In genomic region chr15:29115093-29115991, GRCh38 we compare ENCODE assay signal across 9 cellular contexts.
DNase-seq lines count a peak whose midpoint lies in the region; ATAC-seq and TF ChIP-seq lines count a peak whose summit lies in the region.
"Had no signal": no experiment of that assay in that cellular context is flagged by ENCODE, and none has a peak within 500 bp of the region (broad histone marks: within the 10 kb centered on the region; RNA-seq: fewer than 3 reads in every experiment).

No MANE protein-coding gene starts in this region.

- peak; percentile 20 to 29 for TF ChIP-seq CTCF in left lung (IDR thresholded peaks at IDR 0.05)
- peak; percentile 80 for TF ChIP-seq CTCF in type B pancreatic cell (conservative IDR thresholded peaks at IDR 0.05)

- ATAC-seq in left lung (peak; percentile 38), HG03045 (IDR thresholded peaks at IDR 0.05; ENCODE audit: unreplicated experiment) (no peak), GM18867 (IDR thresholded peaks at IDR 0.05; ENCODE audit: unreplicated experiment) (no peak)

- no peaks in the 10 kb centered on the region for H3K36me3 ChIP-seq in left lung

- H3K4me3 Mint-ChIP-seq in type B pancreatic cell: peak overlapping the region; percentile 79

- peak overlapping the region; percentile 43 for H3K27ac Mint-ChIP-seq in type B pancreatic cell

- H3K4me1 ChIP-seq in left lung: peaks cover 0 to 6% of the 10 kb centered on the region in 2 donors

- H3K27me3 Mint-ChIP-seq in type B pancreatic cell: peaks cover 5% of the 10 kb centered on the region

- no peaks in the 10 kb centered on the region for H3K36me3 Mint-ChIP-seq in type B pancreatic cell

- H3K9me3 ChIP-seq in left lung: no peaks in the 10 kb centered on the region

- intact Hi-C loops in left lung (cut with DNase I): no loop called here

- no peaks in the 10 kb centered on the region for H3K9me3 Mint-ChIP-seq in type B pancreatic cell

- peaks cover 0 to 52% of the 10 kb centered on the region in 2 donors for H3K27me3 ChIP-seq in left lung

- DNase-seq in activated CD8-positive, alpha-beta memory T cell treated with anti-CD3 and anti-CD28 coated beads, Interleukin-2, amount 50 U/mL, for 4 hours: peak; percentile 30
- DNase-seq in activated CD8-positive, alpha-beta memory T cell treated with anti-CD3 and anti-CD28 coated beads, Interleukin-2, amount 50 U/mL, for 48 hours: no peak
- peak in 16 of 61 donors; percentile 7 to 59 (median 36) for DNase-seq in caudate nucleus (lab: John Stamatoyannopoulos, UW)
- DNase-seq in left lung: peak in 1 of 2 donors; percentile 69
- no peak for DNase-seq in type B pancreatic cell (ENCODE audit: extremely low spot score, unreplicated experiment)
- no peak for DNase-seq in NCI-H2029 (lab: John Stamatoyannopoulos, UW)
- DNase-seq: kidney glomerular epithelial cell had no signal

- peaks cover 13% of the 10 kb centered on the region for H3K4me1 Mint-ChIP-seq in type B pancreatic cell (ENCODE audit: unreplicated experiment)

- H3K27ac ChIP-seq in caudate nucleus (ENCODE audit: low read depth, low read length) (peak overlapping the region; percentile 62), left lung (no peak overlapping the region)

- H3K4me3 ChIP-seq in left lung: peak overlapping the region in 1 of 2 donors; percentile 17
